12 cellular contexts compared by ENCODE assay signal in genomic region chr2:105005170-105005569, GRCh38.
"Had no signal": no experiment of that assay in that cellular context is flagged by ENCODE, and none has a peak within 500 bp of the region (broad histone marks: within the 10 kb centered on the region; RNA-seq: fewer than 3 reads in every experiment).

No MANE protein-coding gene starts in this region.

- H3K27ac ChIP-seq: parathyroid adenoma, skin epidermis, tibial artery had no signal

- H3K27me3 ChIP-seq: tibial artery had no signal

- ATAC-seq: activated CD8-positive, alpha-beta memory T cell treated with anti-CD3 and anti-CD28 coated beads, Interleukin-2, amount 10 ng/mL, durations not matched to agents 7 days and 5 days; activated naive CD4-positive, alpha-beta T cell treated with anti-CD3 and anti-CD28 coated beads, Interleukin-2, amount 50 U/mL, for 72 hours had no signal

- H2AFZ ChIP-seq: parathyroid adenoma had no signal

- H3K36me3 ChIP-seq: tibial artery had no signal

- H3K4me3 ChIP-seq: skin epidermis, tibial artery had no signal

- H3K9ac ChIP-seq: parathyroid adenoma had no signal

- H3K79me2 ChIP-seq: parathyroid adenoma had no signal

- DNase-seq: activated CD4-positive, alpha-beta T cell treated with anti-CD3 and anti-CD28 coated beads for 1 hour; activated CD4-positive, alpha-beta T cell treated with anti-CD3 and anti-CD28 coated beads, Interleukin-2, amount 50 U/mL, for 48 hours; activated CD8-positive, alpha-beta memory T cell treated with anti-CD3 and anti-CD28 coated beads, Interleukin-2, amount 10 ng/mL, durations not matched to agents 7 days and 5 days; activated effector memory CD4-positive, alpha-beta T cell treated with anti-CD3 and anti-CD28 coated beads, Interleukin-2, amount 50 U/mL, for 16 hours; activated T-cell treated with anti-CD3 and anti-CD28 coated beads, Interleukin-2, amount 50 U/mL, for 24 hours; amniotic stem cell; effector memory CD4-positive, alpha-beta T cell; T-helper 2 cell; tibial artery had no signal

- H3K4me1 ChIP-seq: parathyroid adenoma, tibial artery had no signal
